Comparison of ENCODE assay signal across 15 cellular contexts in the genomic region with DNA sequence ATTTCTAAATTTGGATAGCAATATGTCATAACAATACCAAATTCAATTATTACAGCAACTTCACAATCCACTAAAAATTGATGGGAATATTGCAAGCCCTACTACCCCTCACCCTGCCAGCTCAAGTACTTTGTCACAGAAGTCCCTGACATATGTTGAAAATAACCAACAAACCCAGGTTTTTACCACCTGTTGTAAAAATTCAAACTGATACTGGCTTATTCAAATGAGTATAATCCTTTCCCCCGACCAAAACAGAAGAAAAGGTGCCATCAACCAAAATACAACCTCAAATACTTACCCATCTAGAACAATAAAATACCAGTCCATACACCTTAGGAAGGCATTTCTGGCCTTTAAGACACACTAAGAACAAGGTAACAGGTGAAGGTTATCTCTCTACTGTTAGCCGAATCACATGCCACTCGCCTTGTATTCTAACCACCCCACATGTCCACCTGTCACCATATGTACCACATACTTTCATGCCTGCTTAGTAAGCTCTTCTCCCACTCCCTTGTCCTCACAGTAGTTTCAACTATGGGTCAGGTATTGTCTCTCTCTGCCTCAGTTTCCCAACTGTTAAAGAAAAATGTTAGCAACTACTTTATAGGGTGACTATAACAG. TPM values are rescaled to one million over a fixed set of nuclear protein-coding genes. Genes with fewer than 3 reads are reported as not detected.
DNase-seq lines count a peak whose midpoint lies in the region; ATAC-seq and TF ChIP-seq lines count a peak whose summit lies in the region.
"Had no signal": no experiment of that assay in that cellular context is flagged by ENCODE, and none has a peak within 500 bp of the region (broad histone marks: within the 10 kb centered on the region; RNA-seq: fewer than 3 reads in every experiment).

No MANE protein-coding gene starts in this region.

- peaks cover 24% of the 10 kb centered on the region for H3K36me3 ChIP-seq in OCI-LY7 (ENCODE audit: insufficient read depth, low read length)
- H3K36me3 ChIP-seq: BE2C had no signal

- no peak for ATAC-seq in natural killer cell treated with Interleukin-12 subunit alpha and Interleukin-12 subunit beta and Interleukin-15 and Interleukin-18, amount 100 ng/mL, for 72 hours
- ATAC-seq in natural killer cell = no peak
- ATAC-seq in memory B cell (ENCODE audit: low read depth) = no peak
- ATAC-seq: PC-3 had no signal

- H3K4me3 Mint-ChIP-seq in natural killer cell treated with Interleukin-12 subunit alpha and Interleukin-12 subunit beta and Interleukin-15 and Interleukin-18, amount 100 ng/mL, for 72 hours = no peak overlapping the region
- no peak overlapping the region for H3K4me3 Mint-ChIP-seq in natural killer cell
- H3K4me3 Mint-ChIP-seq in memory B cell = no peak overlapping the region
- H3K4me3 Mint-ChIP-seq: CD4-positive, alpha-beta memory T cell had no signal

- no peak overlapping the region for H3K4me2 ChIP-seq in OCI-LY7 (ENCODE audit: low read length)

- TF ChIP-seq CTCF in natural killer cell (IDR thresholded peaks at IDR 0.05) (no peak), OCI-LY7 (conservative IDR thresholded peaks at IDR 0.05; ENCODE audit: low read length) (no peak)

- peaks cover 13% of the 10 kb centered on the region for H3K4me1 ChIP-seq in OCI-LY7 (ENCODE audit: insufficient read depth, low read length, poor library complexity, severe bottlenecking)
- H3K4me1 ChIP-seq: BE2C had no signal

- no peak overlapping the region for H3K4me3 ChIP-seq in OCI-LY7 (ENCODE audit: low read depth, low read length, poor library complexity, severe bottlenecking)
- H3K4me3 ChIP-seq: GM23248 had no signal

- H3K9me3 Mint-ChIP-seq in natural killer cell treated with Interleukin-12 subunit alpha and Interleukin-12 subunit beta and Interleukin-15 and Interleukin-18, amount 100 ng/mL, for 72 hours = peaks cover 3% of the 10 kb centered on the region
- H3K9me3 Mint-ChIP-seq in natural killer cell = peaks cover under 1 to 2% of the 10 kb centered on the region in 2 donors
- peaks cover 4% of the 10 kb centered on the region for H3K9me3 Mint-ChIP-seq in memory B cell

- peaks cover 15% of the 10 kb centered on the region for H3K79me2 ChIP-seq in OCI-LY7 (ENCODE audit: insufficient read depth, low read depth, low read length)

- peaks cover 6% of the 10 kb centered on the region; the same call in 1 of the 2 replicates for H4K20me1 ChIP-seq in OCI-LY7 (ENCODE audit: insufficient read depth, low read length)

- no peak overlapping the region for H3K27ac ChIP-seq in OCI-LY7 (ENCODE audit: low read depth, low read length, poor library complexity, severe bottlenecking)
- H3K27ac ChIP-seq: GM23248 had no signal

- H3K9me3 ChIP-seq in OCI-LY7 (ENCODE audit: low read length) = 0 out of 2 replicates have a peak, but pooled peaks cover 6% of the 10 kb centered on the region
- H3K9me3 ChIP-seq: BE2C had no signal

- intact Hi-C loops in natural killer cell (cut with micrococcal nuclease) = no loop called here
- intact Hi-C loops in OCI-LY7 (cut with micrococcal nuclease; ENCODE audit: unreplicated experiment) = no loop called here

- H3K36me3 Mint-ChIP-seq in natural killer cell treated with Interleukin-12 subunit alpha and Interleukin-12 subunit beta and Interleukin-15 and Interleukin-18, amount 100 ng/mL, for 72 hours = peaks cover 25% of the 10 kb centered on the region
- H3K36me3 Mint-ChIP-seq in natural killer cell (no peaks in the 10 kb centered on the region), memory B cell (peaks cover 20% of the 10 kb centered on the region)

- peak overlapping the region; percentile 26 to 30 for H3K27ac Mint-ChIP-seq in natural killer cell treated with Interleukin-12 subunit alpha and Interleukin-12 subunit beta and Interleukin-15 and Interleukin-18, amount 100 ng/mL, for 72 hours
- H3K27ac Mint-ChIP-seq in natural killer cell (no peak overlapping the region), memory B cell (peak overlapping the region; percentile 56)

- H3K27me3 Mint-ChIP-seq in natural killer cell treated with Interleukin-12 subunit alpha and Interleukin-12 subunit beta and Interleukin-15 and Interleukin-18, amount 100 ng/mL, for 72 hours = no peaks in the 10 kb centered on the region
- no peaks in the 10 kb centered on the region for H3K27me3 Mint-ChIP-seq in natural killer cell (ENCODE audit: low read depth in 2 of 2)
- H3K27me3 Mint-ChIP-seq in memory B cell = no peaks in the 10 kb centered on the region
- H3K27me3 Mint-ChIP-seq: CD4-positive, alpha-beta memory T cell; IgD-negative memory B cell had no signal

- H3K9me2 ChIP-seq in OCI-LY7 (ENCODE audit: insufficient read depth, low read length) = no peaks in the 10 kb centered on the region

- no TSS peak for BruUV-seq in OCI-LY7 (replicated peaks; lab: Mats Ljungman, UMichigan)

- CTCF ChIA-PET in OCI-LY7 (lab: Charles Lee; ENCODE audit: unreplicated experiment) = interaction anchor here (0.6 kb wide), 1 partner anchor 347 kb away, joined by 3 read pairs; no protein-coding TSS in a partner anchor

- POLR2A ChIA-PET in OCI-LY7 (lab: Charles Lee) = interaction anchor here (0.8 to 1.3 kb wide), 4 partner anchors 8 to 139 kb away, joined by 3 to 6 read pairs (median 4); no protein-coding TSS in a partner anchor

- no peak for DNase-seq in natural killer cell treated with Interleukin-12 subunit alpha and Interleukin-12 subunit beta and Interleukin-15 and Interleukin-18, amount 100 ng/mL, for 72 hours (ENCODE audit: low spot score)
- DNase-seq in natural killer cell (no peak), NCI-H524 (lab: John Stamatoyannopoulos, UW) (peak; percentile 68 to 89), memory B cell (ENCODE audit: low spot score in 2 of 2) (no peak), OCI-LY7 (ENCODE audit: low spot score) (no peak), GM19238 (ENCODE audit: insufficient read length, low spot score) (no peak), HuH-7.5 (ENCODE audit: low spot score) (no peak)
- DNase-seq: BE2C; CD4-positive, alpha-beta memory T cell; GM23248; NCI-H1417 treated with DMSO at 0.1 percent for 48 hours; NCI-H69; NK-92 treated with Interleukin-12 subunit alpha and Interleukin-12 subunit beta, amount 100 ng/mL, for 24 hours; PC-3 had no signal

- H2AFZ ChIP-seq in OCI-LY7 (ENCODE audit: low read length) = no peak overlapping the region
- H2AFZ ChIP-seq: GM23248 had no signal

- peaks cover 34 to 38% of the 10 kb centered on the region in 2 donors for H3K4me1 Mint-ChIP-seq in natural killer cell treated with Interleukin-12 subunit alpha and Interleukin-12 subunit beta and Interleukin-15 and Interleukin-18, amount 100 ng/mL, for 72 hours (ENCODE audit: low read depth in 2 of 2)
- peaks cover 38 to 42% of the 10 kb centered on the region in 2 donors for H3K4me1 Mint-ChIP-seq in natural killer cell
- H3K4me1 Mint-ChIP-seq in memory B cell = peaks cover 31% of the 10 kb centered on the region

RNA-seq across cellular contexts. Expression of gene USP12, which starts 53.1 kb away (rescaled TPM):
- 10 to 100 TPM; 51.4 to 78.6 TPM for total RNA-seq in natural killer cell treated with Interleukin-12 subunit alpha and Interleukin-12 subunit beta and Interleukin-15 and Interleukin-18, amount 100 ng/mL, for 72 hours
- total RNA-seq in natural killer cell (10 to 100 TPM; 44.3 to 55.3 (median 50.9) TPM), OCI-LY7 (2022) (27.6 and 28.0 TPM in 2 replicates)
- 9.9 and 11.5 TPM in 2 replicates for total RNA-seq in OCI-LY7 (2014; rRNA removed; shearing (Covaris generic))

Comparison
In these comparisons a context has a peak if more than half of its experiments do, and no peak if none do; other contexts are left out.
1. H3K27ac Mint-ChIP-seq: peak in natural killer cell treated with Interleukin-12 subunit alpha and Interleukin-12 subunit beta and Interleukin-15 and Interleukin-18, amount 100 ng/mL, for 72 hours (2 of 2) and memory B cell (single experiment); none in natural killer cell (0 of 2).
2. DNase-seq: peak in NCI-H524 (2 of 2); none in natural killer cell treated with Interleukin-12 subunit alpha and Interleukin-12 subunit beta and Interleukin-15 and Interleukin-18, amount 100 ng/mL, for 72 hours (single experiment), natural killer cell (single experiment), memory B cell (0 of 2), OCI-LY7 (single experiment), GM19238 (single experiment) and HuH-7.5 (single experiment).